In the genomic region with DNA sequence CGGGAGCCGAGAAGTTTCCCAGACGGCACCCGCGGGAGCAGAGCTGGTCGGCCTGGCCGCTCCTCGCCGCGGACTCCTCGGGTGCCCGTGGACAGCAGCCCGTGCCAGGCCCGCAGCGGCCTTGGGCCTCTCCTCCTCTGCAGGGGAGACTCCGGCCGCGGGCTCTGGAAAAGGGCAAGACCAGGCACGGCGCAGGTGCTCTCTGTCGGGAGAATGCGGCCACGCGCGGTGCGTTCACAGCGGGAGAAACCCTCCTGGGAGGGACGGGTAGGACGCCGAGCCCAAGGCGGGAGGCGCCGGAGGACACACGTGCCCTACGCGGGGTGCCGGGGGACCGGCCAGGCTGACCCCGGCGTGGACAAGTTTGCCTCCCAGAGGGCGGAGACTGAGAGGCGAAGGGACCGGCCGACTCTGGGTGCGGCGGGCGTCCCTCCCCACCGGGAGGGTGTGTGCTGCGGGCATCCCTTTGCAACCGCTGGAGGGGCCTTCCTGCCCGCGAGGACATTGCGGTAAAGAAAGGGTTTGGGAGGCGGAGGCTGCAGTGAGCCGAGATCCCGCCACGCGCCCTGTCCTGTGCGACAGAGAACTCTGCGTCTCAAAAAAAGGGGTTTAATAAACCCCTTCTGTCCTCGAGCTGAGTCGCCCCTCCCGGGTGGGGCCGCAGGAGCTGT, we compare ENCODE assay signal across 6 cellular contexts. TPM values are rescaled to one million over a fixed set of nuclear protein-coding genes. Genes with fewer than 3 reads are reported as not detected.
DNase-seq lines count a peak whose midpoint lies in the region; ATAC-seq, FAIRE-seq and TF ChIP-seq lines count a peak whose summit lies in the region.

No MANE protein-coding gene starts in this region.

- peaks cover 7% of the 10 kb centered on the region for H3K36me3 Mint-ChIP-seq in endothelial cell (ENCODE audit: low read depth, unreplicated experiment)

- no peak for TF ChIP-seq CTCF in endothelial cell (IDR thresholded peaks at IDR 0.05; ENCODE audit: unreplicated experiment)
- no peak for TF ChIP-seq CTCF in retinal pigment epithelial cell (conservative IDR thresholded peaks at IDR 0.05; ENCODE audit: low read depth, low read length)

- H3K36me3 ChIP-seq in KOPT-K1 (ENCODE audit: insufficient read depth, low read length) = peaks cover 16% of the 10 kb centered on the region

- H3K4me1 Mint-ChIP-seq in endothelial cell (ENCODE audit: unreplicated experiment) = peaks cover 47% of the 10 kb centered on the region

- DNase-seq in endothelial cell (ENCODE audit: low spot score) (no peak), retinal pigment epithelial cell (ENCODE audit: low read depth) (no peak), medulla oblongata (ENCODE audit: extremely low spot score) (no peak), urothelium cell line (ENCODE audit: low spot score) (no peak)

- no peak for FAIRE-seq in urothelium cell line (lab: Jason Lieb, UNC)

- no peaks in the 10 kb centered on the region for H3K9me3 ChIP-seq in KOPT-K1 (ENCODE audit: insufficient read depth, low read length, poor library complexity, severe bottlenecking)

- H3K4me3 Mint-ChIP-seq in endothelial cell (ENCODE audit: unreplicated experiment) = peak overlapping the region; percentile 62

- peaks cover 11% of the 10 kb centered on the region for H3K27me3 Mint-ChIP-seq in endothelial cell (ENCODE audit: unreplicated experiment)

- peak overlapping the region; percentile 57 for H3K27ac Mint-ChIP-seq in endothelial cell (ENCODE audit: unreplicated experiment)

- ATAC-seq in GM21390 (IDR thresholded peaks at IDR 0.05; ENCODE audit: unreplicated experiment) = no peak

- H3K4me3 ChIP-seq in retinal pigment epithelial cell (ENCODE audit: low read length) = peak overlapping the region; percentile 8

- no peaks in the 10 kb centered on the region for H3K9me3 Mint-ChIP-seq in endothelial cell (ENCODE audit: unreplicated experiment)

- peak overlapping the region; percentile 99 for H3K27ac ChIP-seq in KOPT-K1 (ENCODE audit: low read depth, low read length, poor library complexity, severe bottlenecking)

RNA-seq across cellular contexts. Expression of a gene that starts 2.3 kb away (rescaled TPM):
- 23.4 TPM for total RNA-seq in endothelial cell (ENCODE audit: unreplicated experiment)

RNA-seq across cellular contexts. Expression of a gene that starts 4.5 kb away (rescaled TPM):
- total RNA-seq in endothelial cell (ENCODE audit: unreplicated experiment) = 446 TPM

RNA-seq across cellular contexts. Expression of a gene that starts 8.6 kb away (rescaled TPM):
- total RNA-seq in endothelial cell (ENCODE audit: unreplicated experiment) = 205 TPM

RNA-seq across cellular contexts. Expression of a gene that starts 16.8 kb away (rescaled TPM):
- not detected for total RNA-seq in endothelial cell (ENCODE audit: unreplicated experiment)

RNA-seq across cellular contexts. Expression of a gene that starts 27.2 kb away (rescaled TPM):
- 69.7 TPM for total RNA-seq in endothelial cell (ENCODE audit: unreplicated experiment)
